In genomic region chr19:39399684-39400465, GRCh38 we compare ENCODE assay signal across 11 cellular contexts.
DNase-seq lines count a peak whose midpoint lies in the region; ATAC-seq and TF ChIP-seq lines count a peak whose summit lies in the region.
"Had no signal": no experiment of that assay in that cellular context is flagged by ENCODE, and none has a peak within 500 bp of the region (broad histone marks: within the 10 kb centered on the region; RNA-seq: fewer than 3 reads in every experiment).

No MANE protein-coding gene starts in this region.

- H3K27me3 Mint-ChIP-seq in central memory CD8-positive, alpha-beta T cell: no peaks in the 10 kb centered on the region
- H3K27me3 Mint-ChIP-seq in nephron (ENCODE audit: low read depth): no peaks in the 10 kb centered on the region

- H3K27me3 ChIP-seq in ACC112 (ENCODE audit: insufficient read depth, low read length): no peaks in the 10 kb centered on the region

- no peak for TF ChIP-seq CTCF in HEK293 (tag by site-specific recombination; IDR thresholded peaks at IDR 0.05)
- no peak for TF ChIP-seq CTCF in nephron (IDR thresholded peaks at IDR 0.05; ENCODE audit: unreplicated experiment in 3 of 3)

- CTCF ChIA-PET in HEK293 (lab: Yijun Ruan, JAX): interaction anchor here (0.5 to 4.1 kb wide), 7 partner anchors 8 to 297 kb away, joined by 3 to 63 read pairs (median 3); partner anchors contain the start of genes PLEKHG2 and ZFP36

- H3K79me2 ChIP-seq in ACC112 (ENCODE audit: control insufficient read depth, insufficient read depth, low read length, unreplicated experiment): no peaks in the 10 kb centered on the region

- H3K27ac ChIP-seq in ACC112 (ENCODE audit: low read depth, low read length): peak overlapping the region; percentile 99; the same call in 1 of the 2 replicates
- H3K27ac ChIP-seq in HEK293 (ENCODE audit: extremely low read depth, low read depth, low read length): peak overlapping the region; percentile 33; the same call in 1 of the 2 replicates

- H3K36me3 Mint-ChIP-seq in central memory CD8-positive, alpha-beta T cell (ENCODE audit: insufficient read depth): peaks cover 47% of the 10 kb centered on the region
- peaks cover 18% of the 10 kb centered on the region for H3K36me3 Mint-ChIP-seq in nephron (ENCODE audit: low read depth)

- peak overlapping the region; percentile 92 for H3K27ac Mint-ChIP-seq in central memory CD8-positive, alpha-beta T cell (ENCODE audit: low read depth)
- H3K27ac Mint-ChIP-seq in nephron: peak overlapping the region; percentile 20 to 97 (median 26)

- ATAC-seq in central memory CD8-positive, alpha-beta T cell (replicated peaks; ENCODE audit: extremely low read depth, poor library complexity, severe bottlenecking): no peak

- no peak overlapping the region for H2AFZ ChIP-seq in ACC112 (ENCODE audit: low read length, unreplicated experiment)

- POLR2A ChIA-PET in HEK293 (lab: Yijun Ruan, JAX): interaction anchor here (1.0 to 11.2 kb wide), 3 partner anchors 8 to 36 kb away, joined by 4 to 175 read pairs (median 56); partner anchors contain the start of genes MED29, PAF1, RPS16 and ZFP36

- H3K4me3 Mint-ChIP-seq in central memory CD8-positive, alpha-beta T cell: peak overlapping the region; percentile 46
- peak overlapping the region in 2 of 3 experiments; percentile 10 to 52 for H3K4me3 Mint-ChIP-seq in nephron

- no peaks in the 10 kb centered on the region for H3K36me3 ChIP-seq in ACC112 (ENCODE audit: insufficient read depth, low read length)
- peaks cover 21 to 24% of the 10 kb centered on the region in 2 experiments for H3K36me3 ChIP-seq in HEK293 (ENCODE audit: control insufficient read depth in 2 of 2, insufficient read depth in 1 of 2, low read length in 2 of 2)

- no peaks in the 10 kb centered on the region for H3K9me3 Mint-ChIP-seq in central memory CD8-positive, alpha-beta T cell
- no peaks in the 10 kb centered on the region for H3K9me3 Mint-ChIP-seq in nephron

- DNase-seq in central memory CD8-positive, alpha-beta T cell (ENCODE audit: low spot score in 2 of 2): no peak
- DNase-seq in medulla oblongata (ENCODE audit: extremely low spot score) (no peak), NCI-H1930 (lab: John Stamatoyannopoulos, UW) (no peak), ACHN (no peak)
- no peak for DNase-seq in central memory CD4-positive, alpha-beta T cell
- DNase-seq: DMS153, NCI-H2029 had no signal

- no peak overlapping the region for H3K4me3 ChIP-seq in ACC112 (ENCODE audit: low read depth, low read length)
- H3K4me3 ChIP-seq in HEK293 (ENCODE audit: low read depth, low read length): no peak overlapping the region
- H3K4me3 ChIP-seq: HAP-1 had no signal

- in situ Hi-C loops in ACHN (cut with HindIII; ENCODE audit: low pct_ligation_motif_present, low pct_unique_long_range_greater_than_20kb, low sequenced_read_pairs): no loop called here

- peaks cover 59% of the 10 kb centered on the region for H3K4me1 Mint-ChIP-seq in central memory CD8-positive, alpha-beta T cell
- peaks cover 22% of the 10 kb centered on the region for H3K4me1 Mint-ChIP-seq in nephron

- H3K4me1 ChIP-seq in ACC112 (ENCODE audit: control insufficient read depth, insufficient read depth, low read length, unreplicated experiment) (peaks cover 39% of the 10 kb centered on the region), HEK293 (ENCODE audit: control insufficient read depth, insufficient read depth, low read length) (peaks cover 25% of the 10 kb centered on the region)

- H3K9me3 ChIP-seq in HEK293 (ENCODE audit: control insufficient read depth, insufficient read depth, low read depth, low read length): no peaks in the 10 kb centered on the region
- H3K9me3 ChIP-seq: HAP-1 had no signal

TF ChIP-seq in HEK293, 187 proteins besides CTCF, POLR2A, EP300 and RAD21:
- no peak for TF ChIP-seq ZSCAN30 (tag by site-specific recombination; IDR thresholded peaks at IDR 0.05)
- peak; percentile 44; the same call in 1 of the 2 replicates for TF ChIP-seq ZNF362 (tag by site-specific recombination; IDR thresholded peaks at IDR 0.05)
- TF ChIP-seq FEZF1 (tag by site-specific recombination; IDR thresholded peaks at IDR 0.05): no peak
- 0 out of 2 replicates have a peak, but pooled peaks have one; percentile 47 for TF ChIP-seq ZNF223 (tag by site-specific recombination; IDR thresholded peaks at IDR 0.05)
- TF ChIP-seq GLIS1 (tag by site-specific recombination; IDR thresholded peaks at IDR 0.05): no peak
- TF ChIP-seq ZIC2 (tag by site-specific recombination; IDR thresholded peaks at IDR 0.05): peak; percentile 51
- no peak for TF ChIP-seq MEIS1 (CRISPR knock-in tag; IDR thresholded peaks at IDR 0.05; ENCODE audit: borderline replicate concordance)
TF ChIP-seq in HEK293: peak in this region for 3.
